ENCODE assay signal across 2 cellular contexts in the genomic region with DNA sequence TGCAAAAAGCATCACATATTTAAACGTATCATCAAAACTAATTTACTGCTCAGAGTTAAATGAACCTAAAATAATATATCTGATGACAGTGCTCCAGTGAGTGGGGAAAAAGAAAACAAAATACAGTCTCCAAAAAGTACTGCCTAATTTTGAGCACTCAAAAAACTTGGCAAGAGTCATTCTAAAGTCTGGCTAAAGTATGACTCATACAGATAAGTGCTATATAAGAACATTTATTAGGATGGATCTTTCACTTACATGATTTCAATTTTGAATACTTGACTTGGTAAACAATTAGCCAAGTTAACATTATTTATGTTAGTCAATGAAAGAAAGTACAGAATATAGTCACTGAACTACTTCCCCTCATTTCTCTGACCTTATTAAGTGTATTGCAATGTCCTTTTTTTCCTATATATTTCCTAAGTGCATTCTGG.
A peak's percentile ranks its signal among the peaks of the same experiment; 100 is the strongest.
TF ChIP-seq lines count a peak whose summit lies in the region.

No MANE protein-coding gene starts in this region.

TF ChIP-seq in liver, 16 proteins besides CTCF, POLR2A, EP300 and RAD21:
- TF ChIP-seq, protein P1, sequence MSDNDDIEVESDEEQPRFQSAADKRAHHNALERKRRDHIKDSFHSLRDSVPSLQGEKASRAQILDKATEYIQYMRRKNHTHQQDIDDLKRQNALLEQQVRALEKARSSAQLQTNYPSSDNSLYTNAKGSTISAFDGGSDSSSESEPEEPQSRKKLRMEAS (IDR thresholded peaks at IDR 0.05), result no peak
- TF ChIP-seq HNF4A (conservative IDR thresholded peaks at IDR 0.05), result no peak
- TF ChIP-seq JUND (IDR thresholded peaks at IDR 0.05), result peak; percentile 25 to 38
TF ChIP-seq in liver: peak in this region for 1.

TF ChIP-seq in HepG2, 621 proteins besides CTCF, POLR2A, EP300 and RAD21:
- TF ChIP-seq ZNF432 (CRISPR knock-in tag; IDR thresholded peaks at IDR 0.05; ENCODE audit: borderline replicate concordance), result no peak
